12 cellular contexts compared by ENCODE assay signal in the genomic region with DNA sequence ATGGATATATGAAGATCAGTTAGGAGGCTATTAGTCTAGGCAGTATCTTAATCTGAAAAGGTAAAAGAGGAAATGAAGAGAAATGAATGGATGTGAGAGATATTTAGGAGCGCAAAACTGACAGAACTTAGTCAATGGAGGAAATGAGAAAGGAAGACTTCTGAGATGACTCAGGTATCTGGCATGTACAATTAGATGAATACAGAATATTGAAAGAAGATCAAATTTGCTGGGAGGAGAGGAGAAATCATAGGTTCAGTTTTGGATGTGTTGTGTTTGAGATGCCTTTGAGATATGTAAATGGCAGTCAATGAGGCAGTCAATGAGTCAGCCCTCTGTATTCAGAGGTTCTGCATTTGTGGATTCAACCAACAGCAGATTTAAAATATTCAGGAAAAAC.
A peak's percentile ranks its signal among the peaks of the same experiment; 100 is the strongest.
DNase-seq lines count a peak whose midpoint lies in the region; ATAC-seq and TF ChIP-seq lines count a peak whose summit lies in the region.
"Had no signal": no experiment of that assay in that cellular context is flagged by ENCODE, and none has a peak within 500 bp of the region (broad histone marks: within the 10 kb centered on the region; RNA-seq: fewer than 3 reads in every experiment).

No MANE protein-coding gene starts in this region.

- no peak for TF ChIP-seq CTCF in GM20000 (IDR thresholded peaks at IDR 0.05; ENCODE audit: extremely low read depth, missing control alignments)

- DNase-seq in AG20443 (ENCODE audit: low spot score) (peak; percentile 37), GM20000 (ENCODE audit: low spot score) (peak; percentile 28), fibroblast of peridontal ligament (ENCODE audit: extremely low read depth) (peak; percentile 57), ecto neural progenitor cell (ENCODE audit: low spot score) (no peak)
- DNase-seq in stimulated activated CD4-positive, alpha-beta T cell treated with anti-CD3 and anti-CD28 coated beads, Interleukin-15, amount 100 ng/mL, for 24 hours: no peak
- DNase-seq: activated CD8-positive, alpha-beta T cell treated with anti-CD3 and anti-CD28 coated beads for 36 hours; activated gamma-delta T cell; head of caudate nucleus; tibial artery had no signal

- ATAC-seq in SK-N-SH treated with all-trans-retinoic acid at 6 μM for 48 hours: peak; percentile 70
- no peak for ATAC-seq in GM19452 (IDR thresholded peaks at IDR 0.05; ENCODE audit: unreplicated experiment)
- ATAC-seq in HG03045 (IDR thresholded peaks at IDR 0.05; ENCODE audit: unreplicated experiment): no peak
- ATAC-seq: activated CD8-positive, alpha-beta T cell treated with anti-CD3 and anti-CD28 coated beads for 36 hours had no signal

TF ChIP-seq in SK-N-SH treated with all-trans-retinoic acid at 6 μM for 48 hours, 23 proteins besides CTCF, POLR2A, EP300 and RAD21:
- no peak for TF ChIP-seq ARNTL (CRISPR knock-in tag; IDR thresholded peaks at IDR 0.05; ENCODE audit: borderline replicate concordance, low read depth)
- TF ChIP-seq SNAI2 (CRISPR knock-in tag; IDR thresholded peaks at IDR 0.05): 0 out of 2 replicates have a peak, but pooled peaks have one; percentile 42
- TF ChIP-seq, protein P1, sequence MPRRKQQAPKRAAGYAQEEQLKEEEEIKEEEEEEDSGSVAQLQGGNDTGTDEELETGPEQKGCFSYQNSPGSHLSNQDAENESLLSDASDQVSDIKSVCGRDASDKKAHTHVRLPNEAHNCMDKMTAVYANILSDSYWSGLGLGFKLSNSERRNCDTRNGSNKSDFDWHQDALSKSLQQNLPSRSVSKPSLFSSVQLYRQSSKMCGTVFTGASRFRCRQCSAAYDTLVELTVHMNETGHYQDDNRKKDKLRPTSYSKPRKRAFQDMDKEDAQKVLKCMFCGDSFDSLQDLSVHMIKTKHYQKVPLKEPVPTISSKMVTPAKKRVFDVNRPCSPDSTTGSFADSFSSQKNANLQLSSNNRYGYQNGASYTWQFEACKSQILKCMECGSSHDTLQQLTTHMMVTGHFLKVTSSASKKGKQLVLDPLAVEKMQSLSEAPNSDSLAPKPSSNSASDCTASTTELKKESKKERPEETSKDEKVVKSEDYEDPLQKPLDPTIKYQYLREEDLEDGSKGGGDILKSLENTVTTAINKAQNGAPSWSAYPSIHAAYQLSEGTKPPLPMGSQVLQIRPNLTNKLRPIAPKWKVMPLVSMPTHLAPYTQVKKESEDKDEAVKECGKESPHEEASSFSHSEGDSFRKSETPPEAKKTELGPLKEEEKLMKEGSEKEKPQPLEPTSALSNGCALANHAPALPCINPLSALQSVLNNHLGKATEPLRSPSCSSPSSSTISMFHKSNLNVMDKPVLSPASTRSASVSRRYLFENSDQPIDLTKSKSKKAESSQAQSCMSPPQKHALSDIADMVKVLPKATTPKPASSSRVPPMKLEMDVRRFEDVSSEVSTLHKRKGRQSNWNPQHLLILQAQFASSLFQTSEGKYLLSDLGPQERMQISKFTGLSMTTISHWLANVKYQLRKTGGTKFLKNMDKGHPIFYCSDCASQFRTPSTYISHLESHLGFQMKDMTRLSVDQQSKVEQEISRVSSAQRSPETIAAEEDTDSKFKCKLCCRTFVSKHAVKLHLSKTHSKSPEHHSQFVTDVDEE (CRISPR knock-in tag; IDR thresholded peaks at IDR 0.05): no peak

Comparison
In these comparisons a context has a peak if more than half of its experiments do, and no peak if none do; other contexts are left out.
1. DNase-seq: peak in AG20443 (single experiment), GM20000 (single experiment) and fibroblast of peridontal ligament (single experiment); none in ecto neural progenitor cell (single experiment) and stimulated activated CD4-positive, alpha-beta T cell treated with anti-CD3 and anti-CD28 coated beads, Interleukin-15, amount 100 ng/mL, for 24 hours (single experiment).